Comparison of ENCODE assay signal across 14 cellular contexts in the genomic region with DNA sequence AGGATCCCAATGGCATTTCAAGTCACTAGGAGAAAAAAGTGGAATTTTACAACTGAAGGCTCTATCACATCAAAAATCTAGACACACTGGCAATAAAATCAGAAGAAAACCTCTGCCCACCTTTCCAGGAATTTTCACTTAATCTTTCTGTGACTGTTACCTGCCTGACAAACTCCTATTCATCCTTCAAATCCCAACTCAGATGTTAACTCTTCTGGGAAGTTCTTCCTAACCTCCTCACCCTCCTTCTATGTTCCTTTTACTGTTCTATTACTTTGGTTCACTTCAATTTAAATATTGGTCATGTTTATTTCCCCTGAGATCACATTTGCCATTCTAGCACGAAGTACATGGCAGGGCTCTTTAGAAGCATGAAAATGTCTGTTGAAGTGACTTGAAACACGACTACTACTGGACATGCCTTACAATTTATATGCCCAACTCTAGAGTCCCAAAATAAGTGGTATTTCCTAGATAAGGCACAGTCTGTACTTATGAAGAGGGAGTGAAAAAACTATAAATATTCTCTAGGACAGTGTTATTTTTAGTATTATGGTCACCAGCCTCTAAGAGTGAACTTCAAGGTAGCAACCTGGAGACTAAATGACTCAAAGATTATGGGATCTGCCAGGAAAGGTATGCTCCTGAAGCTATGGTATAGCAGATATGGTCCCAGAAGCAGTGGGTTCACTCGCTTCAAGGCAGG. TPM values are rescaled to one million over a fixed set of nuclear protein-coding genes. Genes with fewer than 3 reads are reported as not detected.
DNase-seq lines count a peak whose midpoint lies in the region; ATAC-seq and TF ChIP-seq lines count a peak whose summit lies in the region.
"Had no signal": no experiment of that assay in that cellular context is flagged by ENCODE, and none has a peak within 500 bp of the region (broad histone marks: within the 10 kb centered on the region; RNA-seq: fewer than 3 reads in every experiment).

No MANE protein-coding gene starts in this region.

- H3K4me3 Mint-ChIP-seq in Calu3 (ENCODE audit: low read depth, unreplicated experiment), result no peak overlapping the region
- no peak overlapping the region for H3K4me3 Mint-ChIP-seq in activated CD4-positive, alpha-beta T cell treated with anti-CD3 and anti-CD28 coated beads for 36 hours
- H3K4me3 Mint-ChIP-seq: B cell; CD4-positive, alpha-beta T cell; GM23338 had no signal

- intact Hi-C loops in Calu3 (cut with micrococcal nuclease; ENCODE audit: unreplicated experiment), result no loop called here
- intact Hi-C loops in Right ventricle myocardium superior (cut with DNase I), result no loop called here
- intact Hi-C loops in left ventricle myocardium superior (cut with micrococcal nuclease), result no loop called here
- intact Hi-C loops in activated CD4-positive, alpha-beta T cell treated with anti-CD3 and anti-CD28 coated beads for 36 hours (cut with DNase I, micrococcal nuclease), result no loop called here

- ATAC-seq in Right ventricle myocardium superior (ENCODE audit: poor library complexity) (peak; percentile 87), left ventricle myocardium superior (peak; percentile 90), HG03442 (IDR thresholded peaks at IDR 0.05; ENCODE audit: unreplicated experiment) (no peak)
- no peak for ATAC-seq in activated CD4-positive, alpha-beta T cell treated with anti-CD3 and anti-CD28 coated beads for 36 hours
- ATAC-seq: GM23338 had no signal

- peak overlapping the region; percentile 42 for H3K27ac ChIP-seq in VCaP

- H3K4me1 Mint-ChIP-seq in Calu3 (ENCODE audit: low read depth, unreplicated experiment), result no peaks in the 10 kb centered on the region
- H3K4me1 Mint-ChIP-seq in activated CD4-positive, alpha-beta T cell treated with anti-CD3 and anti-CD28 coated beads for 36 hours, result peaks cover 6% of the 10 kb centered on the region
- H3K4me1 Mint-ChIP-seq: GM23338 had no signal

- CTCF ChIA-PET in Calu3 (lab: Charles Lee), result no interaction called here
- CTCF ChIA-PET in activated CD4-positive, alpha-beta T cell treated with anti-CD3 and anti-CD28 coated beads for 36 hours (lab: Charles Lee), result no interaction called here

- POLR2A ChIA-PET in activated CD4-positive, alpha-beta T cell treated with anti-CD3 and anti-CD28 coated beads for 36 hours (lab: Charles Lee), result no interaction called here

- no peaks in the 10 kb centered on the region for H3K27me3 Mint-ChIP-seq in Calu3 (ENCODE audit: unreplicated experiment)
- H3K27me3 Mint-ChIP-seq in activated CD4-positive, alpha-beta T cell treated with anti-CD3 and anti-CD28 coated beads for 36 hours, result no peaks in the 10 kb centered on the region
- H3K27me3 Mint-ChIP-seq: B cell; CD4-positive, alpha-beta T cell had no signal

- no TSS peak for BruUV-seq in Calu3 (replicated peaks; lab: Mats Ljungman, UMichigan)

- H3K36me3 Mint-ChIP-seq in Calu3 (ENCODE audit: insufficient read depth, unreplicated experiment), result no peaks in the 10 kb centered on the region
- H3K36me3 Mint-ChIP-seq in activated CD4-positive, alpha-beta T cell treated with anti-CD3 and anti-CD28 coated beads for 36 hours (ENCODE audit: low read depth), result peaks cover 50% of the 10 kb centered on the region

- peaks cover 33% of the 10 kb centered on the region for H3K9me3 Mint-ChIP-seq in Calu3 (ENCODE audit: low read depth, unreplicated experiment)
- H3K9me3 Mint-ChIP-seq in activated CD4-positive, alpha-beta T cell treated with anti-CD3 and anti-CD28 coated beads for 36 hours (ENCODE audit: low read depth), result peaks cover 44% of the 10 kb centered on the region

- TF ChIP-seq CTCF in Calu3 (IDR thresholded peaks at IDR 0.05; ENCODE audit: unreplicated experiment) (no peak), VCaP (conservative IDR thresholded peaks at IDR 0.05) (no peak)

- DNase-seq in Calu3 (no peak), Right ventricle myocardium superior (no peak), left ventricle myocardium superior (no peak), HT-29 (ENCODE audit: low spot score) (no peak), anterior cingulate cortex (lab: John Stamatoyannopoulos, UW) (no peak)
- no peak for DNase-seq in activated CD4-positive, alpha-beta T cell treated with anti-CD3 and anti-CD28 coated beads for 36 hours
- DNase-seq: C1 segment of cervical spinal cord; CD4-positive, alpha-beta T cell; DMS79; H7 had no signal

- peak overlapping the region; percentile 18 for H3K27ac Mint-ChIP-seq in Calu3 (ENCODE audit: unreplicated experiment)
- H3K27ac Mint-ChIP-seq in activated CD4-positive, alpha-beta T cell treated with anti-CD3 and anti-CD28 coated beads for 36 hours, result no peak overlapping the region
- H3K27ac Mint-ChIP-seq: B cell; CD4-positive, alpha-beta T cell; GM23338 had no signal

RNA-seq across cellular contexts. Expression of a gene that starts 17.1 kb away (rescaled TPM):
- total RNA-seq in Calu3 (2022) (94.5 and 98.5 TPM in 2 replicates), Right ventricle myocardium superior (28.6 TPM), left ventricle myocardium superior (36.8 TPM)
- 16.4 and 18.5 TPM in 2 replicates for total RNA-seq in HT-29 (2014; rRNA removed; shearing (Covaris generic))
- total RNA-seq in activated CD4-positive, alpha-beta T cell treated with anti-CD3 and anti-CD28 coated beads for 36 hours, result 10 to 100 TPM; 30.2 to 34.0 TPM

Comparison
In these comparisons a context has a peak if more than half of its experiments do, and no peak if none do; other contexts are left out.
1. ATAC-seq: peak in Right ventricle myocardium superior (single experiment) and left ventricle myocardium superior (single experiment); none in HG03442 (single experiment) and activated CD4-positive, alpha-beta T cell treated with anti-CD3 and anti-CD28 coated beads for 36 hours (single experiment).